ENCODE assay signal across 20 cellular contexts in the genomic region with DNA sequence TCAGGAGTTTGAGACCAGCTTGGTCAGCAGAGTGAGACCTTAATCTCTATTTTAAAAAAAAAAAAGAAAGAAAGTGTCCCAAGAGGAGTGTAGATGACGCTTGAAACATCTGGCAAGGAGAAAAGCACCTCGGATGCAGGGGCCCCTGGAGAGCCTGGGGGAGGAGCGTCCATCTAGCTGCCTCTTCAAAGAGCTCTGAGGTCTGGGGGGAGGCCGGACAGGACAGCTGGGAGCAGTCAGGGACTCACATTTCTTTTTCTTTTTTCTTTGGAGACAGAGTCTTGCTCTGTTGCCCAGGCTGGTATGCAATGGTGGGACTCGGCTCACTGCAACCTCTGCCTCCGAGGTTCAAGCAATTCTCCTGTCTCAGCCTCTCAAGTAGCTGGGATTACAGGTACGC.
"Had no signal": no experiment of that assay in that cellular context is flagged by ENCODE, and none has a peak within 500 bp of the region (broad histone marks: within the 10 kb centered on the region; RNA-seq: fewer than 3 reads in every experiment).

No MANE protein-coding gene starts in this region.

- DNase-seq: activated CD4-positive, alpha-beta T cell treated with anti-CD3 and anti-CD28 coated beads for 48 hours; activated CD4-positive, CD25-positive, alpha-beta regulatory T cell; activated CD8-positive, alpha-beta T cell treated with anti-CD3 and anti-CD28 coated beads for 36 hours; activated naive CD4-positive, alpha-beta T cell treated with anti-CD3 and anti-CD28 coated beads for 36 hours; activated T-cell treated with anti-CD3 and anti-CD28 coated beads, Interleukin-2, amount 50 U/mL, for 24 hours; cortex of kidney; erythroblast; lower lobe of right lung; nephron progenitor cell; occipital lobe; SK-N-SH; stimulated activated CD8-positive, alpha-beta memory T cell treated with anti-CD3 and anti-CD28 coated beads, Interleukin-4, amount 100 ng/mL, for 48 hours; stimulated activated naive CD4-positive, alpha-beta T cell; uterus had no signal

- FAIRE-seq: endometrium had no signal

- H3K4me3 ChIP-seq: lower lobe of right lung, tibial nerve, uterus had no signal

- H3K4me3 Mint-ChIP-seq: activated CD8-positive, alpha-beta T cell treated with anti-CD3 and anti-CD28 coated beads for 36 hours; activated naive CD4-positive, alpha-beta T cell treated with anti-CD3 and anti-CD28 coated beads for 36 hours; activated T-cell treated with anti-CD3 and anti-CD28 coated beads, Interleukin-2, amount 50 U/mL, for 24 hours; mesothelial cell of epicardium; nephron progenitor cell; T-helper 2 cell treated with Interferon-gamma antibody and Interleukin-4, amounts not matched to agents 5 μg/mL and 100 μg/mL, for 36 hours had no signal

- H3K9me3 ChIP-seq: lower lobe of right lung, SK-N-SH, tibial nerve, uterus had no signal

- H3K9me3 Mint-ChIP-seq: activated CD8-positive, alpha-beta T cell treated with anti-CD3 and anti-CD28 coated beads for 36 hours; activated naive CD4-positive, alpha-beta T cell treated with anti-CD3 and anti-CD28 coated beads for 36 hours; activated T-cell treated with anti-CD3 and anti-CD28 coated beads, Interleukin-2, amount 50 U/mL, for 24 hours; activated T-helper 2 cell treated with anti-CD3 and anti-CD28 coated beads, Interferon-gamma antibody, Interleukin-2, Interleukin-4, amounts not matched to agents 10 μg/mL and 5 μg/mL and 100 μg/mL, durations not matched to agents 14 hours and 24 hours and 36 hours; brain; mesothelial cell of epicardium; nephron progenitor cell; T-helper 2 cell treated with Interferon-gamma antibody and Interleukin-4, amounts not matched to agents 5 μg/mL and 100 μg/mL, for 36 hours had no signal

- H3K27ac ChIP-seq: lower lobe of right lung, tibial nerve had no signal

- H3K36me3 ChIP-seq: lower lobe of right lung, tibial nerve, uterus had no signal

- H3K27me3 ChIP-seq: tibial nerve, uterus had no signal

- H3K27ac Mint-ChIP-seq: activated CD8-positive, alpha-beta T cell treated with anti-CD3 and anti-CD28 coated beads for 36 hours; activated naive CD4-positive, alpha-beta T cell treated with anti-CD3 and anti-CD28 coated beads for 36 hours; activated T-cell treated with anti-CD3 and anti-CD28 coated beads, Interleukin-2, amount 50 U/mL, for 24 hours; activated T-helper 2 cell treated with anti-CD3 and anti-CD28 coated beads, Interferon-gamma antibody, Interleukin-2, Interleukin-4, amounts not matched to agents 10 μg/mL and 5 μg/mL and 100 μg/mL, durations not matched to agents 14 hours and 24 hours and 36 hours; mesothelial cell of epicardium; nephron progenitor cell; T-helper 2 cell treated with Interferon-gamma antibody and Interleukin-4, amounts not matched to agents 5 μg/mL and 100 μg/mL, for 36 hours had no signal

- H3K27me3 Mint-ChIP-seq: activated CD8-positive, alpha-beta T cell treated with anti-CD3 and anti-CD28 coated beads for 36 hours; activated T-cell treated with anti-CD3 and anti-CD28 coated beads, Interleukin-2, amount 50 U/mL, for 24 hours had no signal

- H3K4me1 ChIP-seq: uterus had no signal

- ATAC-seq: activated CD8-positive, alpha-beta T cell treated with anti-CD3 and anti-CD28 coated beads for 36 hours; lower lobe of right lung had no signal

- H3K36me3 Mint-ChIP-seq: brain, mesothelial cell of epicardium had no signal
